8 cellular contexts compared by ENCODE assay signal in the genomic region with DNA sequence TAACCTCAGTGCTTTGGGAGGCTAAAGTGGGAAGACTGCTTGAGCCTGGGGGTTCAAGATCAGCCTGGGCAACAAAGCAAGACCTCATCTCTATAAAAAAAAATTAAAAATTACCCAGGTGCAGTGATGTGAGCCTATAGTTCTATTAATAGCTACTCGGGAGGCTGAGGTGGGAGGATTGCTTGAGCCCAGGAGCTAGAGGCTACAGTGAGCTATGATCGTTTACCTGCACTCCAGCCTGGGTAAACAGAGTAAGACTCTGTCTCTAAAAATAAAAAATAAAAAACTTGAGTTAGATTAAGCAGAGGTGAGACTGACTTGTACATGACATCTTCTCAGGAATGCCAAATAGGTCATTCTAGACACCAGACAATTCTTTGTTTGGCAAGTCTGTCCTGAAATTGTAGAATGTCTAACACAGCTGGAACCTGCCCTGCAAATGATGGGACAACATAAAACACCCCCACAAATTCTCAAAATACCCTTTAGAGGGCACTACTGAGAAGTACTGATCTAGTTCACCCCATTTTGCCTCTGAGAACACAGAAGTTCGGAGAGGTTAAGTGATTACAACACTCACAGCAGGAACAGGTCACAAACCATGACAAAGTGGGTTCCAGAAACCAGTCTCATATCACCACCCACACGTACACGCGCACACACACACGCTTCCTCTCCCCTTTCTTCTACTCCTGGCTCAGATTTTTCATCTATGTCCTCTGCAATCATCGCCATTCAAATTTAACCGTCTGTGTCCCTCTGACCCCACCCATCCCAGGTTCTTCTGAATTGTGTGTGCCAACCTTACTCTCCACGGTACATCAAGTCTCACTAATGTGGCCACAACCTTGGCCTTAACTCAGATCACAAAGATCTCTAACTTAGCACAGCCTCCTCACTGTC. TPM values are rescaled to one million over a fixed set of nuclear protein-coding genes. Genes with fewer than 3 reads are reported as not detected.
DNase-seq lines count a peak whose midpoint lies in the region; ATAC-seq, FAIRE-seq and TF ChIP-seq lines count a peak whose summit lies in the region.

No MANE protein-coding gene starts in this region.

- TF ChIP-seq CTCF in A549 (IDR thresholded peaks at IDR 0.05): no peak
- 0 out of 2 replicates have a peak, but pooled peaks have one; percentile 17 for TF ChIP-seq CTCF in WERI-Rb-1 (IDR thresholded peaks at IDR 0.05; ENCODE audit: low read depth, low read length)
- TF ChIP-seq CTCF in omental fat pad (IDR thresholded peaks at IDR 0.05): no peak

- ATAC-seq in A549: peak in 1 of 2 experiments; percentile 34; a peak in 1 of 6 replicates
- peak; percentile 86 for ATAC-seq in GM19372 (IDR thresholded peaks at IDR 0.05; ENCODE audit: low read depth, unreplicated experiment)
- ATAC-seq in HG03432 (IDR thresholded peaks at IDR 0.05; ENCODE audit: unreplicated experiment): peak; percentile 87
- peak; percentile 37 for ATAC-seq in omental fat pad (ENCODE audit: low FRiP score)

- peaks cover 49% of the 10 kb centered on the region for H3K4me1 ChIP-seq in A549

- H3K27ac Mint-ChIP-seq in dendritic cell treated with granulocyte-macrophage colony-stimulating factor and Interleukin-4, amounts not matched to agents 40 ng/mL and 50 ng/mL, for 4 days: peak overlapping the region; percentile 99

- no peaks in the 10 kb centered on the region for H3K27me3 Mint-ChIP-seq in dendritic cell treated with granulocyte-macrophage colony-stimulating factor and Interleukin-4, amounts not matched to agents 40 ng/mL and 50 ng/mL, for 4 days

- no peak for TF ChIP-seq EP300 in A549 (IDR thresholded peaks at IDR 0.05)

- H3K27ac ChIP-seq in A549 (peak overlapping the region; percentile 86 to 90), WERI-Rb-1 (no peak overlapping the region)

- intact Hi-C loops in dendritic cell treated with granulocyte-macrophage colony-stimulating factor and Interleukin-4, amounts not matched to agents 40 ng/mL and 50 ng/mL, for 4 days (cut with micrococcal nuclease): loop anchor here (1.0 to 2.0 kb wide), 3 partner anchors 13 to 57 kb away; partner anchors contain the start of gene ARHGAP18

- no peak for TF ChIP-seq RAD21 in A549 (conservative IDR thresholded peaks at IDR 0.05 in 1 of 2, IDR thresholded peaks at IDR 0.05 in 1 of 2)

- H3K36me3 Mint-ChIP-seq in dendritic cell treated with granulocyte-macrophage colony-stimulating factor and Interleukin-4, amounts not matched to agents 40 ng/mL and 50 ng/mL, for 4 days (ENCODE audit: low read depth): peaks cover 78% of the 10 kb centered on the region

- no peaks in the 10 kb centered on the region for H3K27me3 ChIP-seq in WERI-Rb-1 (ENCODE audit: insufficient read depth, low read depth, severe bottlenecking)

- H3K9me3 Mint-ChIP-seq in dendritic cell treated with granulocyte-macrophage colony-stimulating factor and Interleukin-4, amounts not matched to agents 40 ng/mL and 50 ng/mL, for 4 days: no peaks in the 10 kb centered on the region

- FAIRE-seq in A549 (lab: Jason Lieb, UNC): no peak
- FAIRE-seq in H54 (lab: Jason Lieb, UNC): no peak

- no peak overlapping the region for H3K4me3 ChIP-seq in A549
- no peak overlapping the region for H3K4me3 ChIP-seq in WERI-Rb-1 (ENCODE audit: low read depth, low read length)

- peak overlapping the region; percentile 73; the same call in 2 of the 3 replicates for H3K4me2 ChIP-seq in A549

- peak overlapping the region; percentile 67 for H3K4me3 Mint-ChIP-seq in dendritic cell treated with granulocyte-macrophage colony-stimulating factor and Interleukin-4, amounts not matched to agents 40 ng/mL and 50 ng/mL, for 4 days

- POLR2A ChIA-PET in A549 (lab: Yijun Ruan, JAX): no interaction called here

- TF ChIP-seq POLR2A in A549 (IDR thresholded peaks at IDR 0.05; ENCODE audit: low read length): no peak
- no peak for TF ChIP-seq POLR2A in H54 (IDR thresholded peaks at IDR 0.05; ENCODE audit: low read depth, low read length)

- WGBS in A549 (ENCODE audit: missing lambda C conversion rate): 92% methylated on average over 10 of the region's 10 CpGs

- H3K9me3 ChIP-seq in A549 (no peaks in the 10 kb centered on the region), WERI-Rb-1 (ENCODE audit: severe bottlenecking) (no peaks in the 10 kb centered on the region)

- CTCF ChIA-PET in A549 (lab: Yijun Ruan, JAX): interaction anchor here (0.9 to 1.3 kb wide), 2 partner anchors 59 to 74 kb away, joined by 3 to 4 read pairs; no protein-coding TSS in a partner anchor

- peaks cover 80% of the 10 kb centered on the region for H3K4me1 Mint-ChIP-seq in dendritic cell treated with granulocyte-macrophage colony-stimulating factor and Interleukin-4, amounts not matched to agents 40 ng/mL and 50 ng/mL, for 4 days (ENCODE audit: low read depth)

- DNase-seq in A549 (ENCODE audit: low read depth in 1 of 2, low spot score in 1 of 2) (no peak), WERI-Rb-1 (no peak), omental fat pad (ENCODE audit: low spot score) (no peak), cerebellar cortex (ENCODE audit: low spot score) (no peak), H54 (ENCODE audit: insufficient read length, low spot score) (no peak)

- no peaks in the 10 kb centered on the region for H3K36me3 ChIP-seq in WERI-Rb-1

TF ChIP-seq in A549, 52 proteins besides CTCF, POLR2A, EP300 and RAD21:
- TF ChIP-seq MYC (IDR thresholded peaks at IDR 0.05; ENCODE audit: borderline replicate concordance, low read length) (no peak), GATA3 (IDR thresholded peaks at IDR 0.05; ENCODE audit: borderline replicate concordance) (no peak), ESRRA (IDR thresholded peaks at IDR 0.05; ENCODE audit: borderline replicate concordance, low read length) (no peak), ZFP36 (IDR thresholded peaks at IDR 0.05; ENCODE audit: borderline replicate concordance, partially characterized antibody) (no peak)

RNA-seq across cellular contexts. Expression of gene ARHGAP18, which starts 38.3 kb away (rescaled TPM):
- polyA plus RNA-seq in A549 (2011; rRNA removed): 13.3 and 16.7 TPM in 2 replicates
- 1.4 TPM in 2 replicates for polyA plus RNA-seq in A549 (2012; cell fraction: cytosol; rRNA removed)
- 0.55 and 0.75 TPM in 2 replicates for polyA plus RNA-seq in A549 (2012; cell fraction: nucleus; rRNA removed)
- 8.1 to 13.4 TPM (median 11.2 TPM) in 3 replicates for polyA plus RNA-seq in A549 (2017; fragmentation: RNase III; extraction: RNeasy Plus Mini Kit Qiagen cat#74134 plus additional on column Dnase treatment)
- polyA minus RNA-seq in A549 (2011; rRNA and poly(A)+ RNA removed): 13.5 and 13.7 TPM in 2 replicates
- 10 to 100 TPM; 29.1 to 47.2 (median 38.5) TPM for total RNA-seq in omental fat pad
